ENCODE assay signal across 2 cellular contexts in the genomic region with DNA sequence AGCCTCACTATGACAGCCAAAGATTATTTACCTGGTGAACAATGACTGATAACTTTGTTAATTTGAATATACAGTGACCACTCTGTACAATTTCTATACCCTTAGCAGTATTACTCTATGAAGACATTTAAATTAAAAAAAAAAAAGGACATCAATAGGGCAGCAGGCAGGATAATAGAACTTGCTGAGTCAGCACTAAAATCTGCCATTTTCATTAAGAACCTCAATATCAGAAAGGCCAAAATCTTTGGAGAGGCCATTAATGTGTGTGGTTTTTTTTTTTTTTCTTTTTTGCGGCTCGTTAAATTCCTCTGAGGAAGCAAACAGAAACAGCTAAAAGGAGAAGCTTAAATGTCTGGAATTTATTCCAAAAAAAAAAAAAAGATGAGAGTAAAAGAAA.
TF ChIP-seq lines count a peak whose summit lies in the region.

No MANE protein-coding gene starts in this region.

TF ChIP-seq in HepG2, 621 proteins besides CTCF, POLR2A, EP300 and RAD21:
- TF ChIP-seq ZNF75D (CRISPR knock-in tag; IDR thresholded peaks at IDR 0.05; ENCODE audit: borderline replicate concordance) (no peak), ZFY (CRISPR knock-in tag; IDR thresholded peaks at IDR 0.05) (no peak), ZFP36 (IDR thresholded peaks at IDR 0.05; ENCODE audit: borderline replicate concordance, low read depth, low read length, partially characterized antibody) (no peak), HBP1 (CRISPR knock-in tag; IDR thresholded peaks at IDR 0.05; ENCODE audit: low read depth) (no peak), CHD2 (IDR thresholded peaks at IDR 0.05; ENCODE audit: low read depth, low read length) (no peak), MAFK (conservative IDR thresholded peaks at IDR 0.05 in 1 of 2, IDR thresholded peaks at IDR 0.05 in 1 of 2; ENCODE audit: low read length in 2 of 2) (peak; percentile 99 to 100), KAT8 (CRISPR knock-in tag; IDR thresholded peaks at IDR 0.05) (no peak), ZNF557 (CRISPR knock-in tag; IDR thresholded peaks at IDR 0.05) (no peak), MAFF (IDR thresholded peaks at IDR 0.05; ENCODE audit: low read depth, low read length) (peak; percentile 100), MAFG (CRISPR knock-in tag; IDR thresholded peaks at IDR 0.05) (0 out of 2 replicates have a peak, but pooled peaks have one; percentile 62)
- TF ChIP-seq, protein P1, sequence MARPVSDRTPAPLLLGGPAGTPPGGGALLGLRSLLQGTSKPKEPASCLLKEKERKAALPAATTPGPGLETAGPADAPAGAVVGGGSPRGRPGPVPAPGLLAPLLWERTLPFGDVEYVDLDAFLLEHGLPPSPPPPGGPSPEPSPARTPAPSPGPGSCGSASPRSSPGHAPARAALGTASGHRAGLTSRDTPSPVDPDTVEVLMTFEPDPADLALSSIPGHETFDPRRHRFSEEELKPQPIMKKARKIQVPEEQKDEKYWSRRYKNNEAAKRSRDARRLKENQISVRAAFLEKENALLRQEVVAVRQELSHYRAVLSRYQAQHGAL (CRISPR knock-in tag; IDR thresholded peaks at IDR 0.05; ENCODE audit: not compliant biosample characterization) = no peak

TF ChIP-seq in IMR-90, 13 proteins besides CTCF, POLR2A, EP300 and RAD21:
- TF ChIP-seq MAFK (IDR thresholded peaks at IDR 0.05; ENCODE audit: low read depth, low read length) = peak; percentile 100
- TF ChIP-seq CEBPB (IDR thresholded peaks at IDR 0.05; ENCODE audit: low read depth, low read length) = no peak
- TF ChIP-seq NFE2L2 (IDR thresholded peaks at IDR 0.05; ENCODE audit: low read depth, low read length) = no peak
